2 cellular contexts compared by ENCODE assay signal in genomic region chr13:113058988-113059850, GRCh38.
TF ChIP-seq lines count a peak whose summit lies in the region.

No MANE protein-coding gene starts in this region.

TF ChIP-seq in A549, 52 proteins besides CTCF, POLR2A, EP300 and RAD21 (continued from another document):
- TF ChIP-seq ATOH8 (CRISPR knock-in tag; IDR thresholded peaks at IDR 0.05; ENCODE audit: low read depth) (no peak), POLR2AphosphoS2 (conservative IDR thresholded peaks at IDR 0.05; ENCODE audit: low read length) (no peak), CHD2 (IDR thresholded peaks at IDR 0.05; ENCODE audit: low read length, partially characterized antibody) (no peak), PBX3 (IDR thresholded peaks at IDR 0.05) (no peak), USF2 (IDR thresholded peaks at IDR 0.05) (no peak), CBX2 (IDR thresholded peaks at IDR 0.05; ENCODE audit: borderline replicate concordance, low read depth) (no peak), SMC3 (IDR thresholded peaks at IDR 0.05) (no peak), JUN (IDR thresholded peaks at IDR 0.05) (no peak), RFX5 (IDR thresholded peaks at IDR 0.05) (no peak)

TF ChIP-seq in H1, 55 proteins besides CTCF, POLR2A, EP300 and RAD21 (continued from another document):
- no peak for TF ChIP-seq HDAC6 (IDR thresholded peaks at IDR 0.05; ENCODE audit: low read depth, low read length)
- TF ChIP-seq SIRT6 (IDR thresholded peaks at IDR 0.05; ENCODE audit: low read length): no peak
- TF ChIP-seq BRCA1 (IDR thresholded peaks at IDR 0.05; ENCODE audit: low read depth, low read length): no peak
- no peak for TF ChIP-seq SP4 (IDR thresholded peaks at IDR 0.05; ENCODE audit: low read length)
- TF ChIP-seq CEBPB (IDR thresholded peaks at IDR 0.05; ENCODE audit: low read depth, low read length): 0 out of 2 replicates have a peak, but pooled peaks have one; percentile 41
- no peak for TF ChIP-seq TBP (IDR thresholded peaks at IDR 0.05; ENCODE audit: low read depth, low read length)
